Comparison of ENCODE assay signal across 1 cellular context in the genomic region with DNA sequence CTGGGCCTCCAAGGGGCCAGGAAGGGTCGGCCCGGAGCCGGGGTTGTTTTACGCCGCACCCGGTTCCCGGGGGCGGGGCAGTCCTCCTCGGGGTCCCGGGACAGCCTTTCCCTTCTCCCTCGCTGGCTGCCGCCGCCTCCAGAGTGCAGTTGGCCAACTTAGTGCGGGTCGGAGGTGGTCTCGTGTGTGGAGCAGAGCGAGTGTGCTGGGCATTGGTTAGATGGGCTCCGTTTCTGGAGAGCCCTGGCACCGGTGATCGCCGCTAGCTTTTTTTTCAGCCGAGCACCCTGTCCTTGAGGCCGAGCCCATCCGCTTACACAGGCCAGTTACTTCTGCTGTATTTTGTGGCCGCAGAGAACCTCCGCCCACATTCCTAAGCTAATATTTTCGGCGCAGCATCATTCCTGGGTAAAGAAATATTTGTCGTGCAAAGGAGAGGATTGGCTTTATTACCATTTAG.
A peak's percentile ranks its signal among the peaks of the same experiment; 100 is the strongest.
TF ChIP-seq lines count a peak whose summit lies in the region.

No MANE protein-coding gene starts in this region.

TF ChIP-seq in K562, 482 proteins besides CTCF, POLR2A, EP300 and RAD21 (continued from another document and continues in another):
- TF ChIP-seq, protein P1, sequence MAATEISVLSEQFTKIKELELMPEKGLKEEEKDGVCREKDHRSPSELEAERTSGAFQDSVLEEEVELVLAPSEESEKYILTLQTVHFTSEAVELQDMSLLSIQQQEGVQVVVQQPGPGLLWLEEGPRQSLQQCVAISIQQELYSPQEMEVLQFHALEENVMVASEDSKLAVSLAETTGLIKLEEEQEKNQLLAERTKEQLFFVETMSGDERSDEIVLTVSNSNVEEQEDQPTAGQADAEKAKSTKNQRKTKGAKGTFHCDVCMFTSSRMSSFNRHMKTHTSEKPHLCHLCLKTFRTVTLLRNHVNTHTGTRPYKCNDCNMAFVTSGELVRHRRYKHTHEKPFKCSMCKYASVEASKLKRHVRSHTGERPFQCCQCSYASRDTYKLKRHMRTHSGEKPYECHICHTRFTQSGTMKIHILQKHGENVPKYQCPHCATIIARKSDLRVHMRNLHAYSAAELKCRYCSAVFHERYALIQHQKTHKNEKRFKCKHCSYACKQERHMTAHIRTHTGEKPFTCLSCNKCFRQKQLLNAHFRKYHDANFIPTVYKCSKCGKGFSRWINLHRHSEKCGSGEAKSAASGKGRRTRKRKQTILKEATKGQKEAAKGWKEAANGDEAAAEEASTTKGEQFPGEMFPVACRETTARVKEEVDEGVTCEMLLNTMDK (IDR thresholded peaks at IDR 0.05; ENCODE audit: borderline replicate concordance, insufficient read depth, low read depth, low read length, poor library complexity, severe bottlenecking) = no peak
- TF ChIP-seq ZNF57 (CRISPR knock-in tag; IDR thresholded peaks at IDR 0.05) = no peak
- no peak for TF ChIP-seq SMARCE1 (IDR thresholded peaks at IDR 0.05)
- TF ChIP-seq, protein P2, sequence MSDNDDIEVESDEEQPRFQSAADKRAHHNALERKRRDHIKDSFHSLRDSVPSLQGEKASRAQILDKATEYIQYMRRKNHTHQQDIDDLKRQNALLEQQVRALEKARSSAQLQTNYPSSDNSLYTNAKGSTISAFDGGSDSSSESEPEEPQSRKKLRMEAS (CRISPR knock-in tag; IDR thresholded peaks at IDR 0.05) = no peak
- TF ChIP-seq FOXM1 (IDR thresholded peaks at IDR 0.05; ENCODE audit: low read depth) = peak; percentile 12; the same call in 1 of the 2 replicates
- no peak for TF ChIP-seq FOXM1 (CRISPR knock-in tag; IDR thresholded peaks at IDR 0.05; ENCODE audit: low read depth)
- no peak for TF ChIP-seq CHCHD3 (CRISPR knock-in tag; IDR thresholded peaks at IDR 0.05)
- peak; percentile 87 for TF ChIP-seq RBBP5 (IDR thresholded peaks at IDR 0.05; ENCODE audit: borderline replicate concordance, insufficient read depth, low read length, poor library complexity, severe bottlenecking)
- TF ChIP-seq FOSL1 (tag; conservative IDR thresholded peaks at IDR 0.05) = no peak
- no peak for TF ChIP-seq MAFG (tag; conservative IDR thresholded peaks at IDR 0.05)
- no peak for TF ChIP-seq THRAP3 (IDR thresholded peaks at IDR 0.05; ENCODE audit: borderline replicate concordance)
- no peak for TF ChIP-seq XRCC3 (IDR thresholded peaks at IDR 0.05)
- TF ChIP-seq, protein P3, sequence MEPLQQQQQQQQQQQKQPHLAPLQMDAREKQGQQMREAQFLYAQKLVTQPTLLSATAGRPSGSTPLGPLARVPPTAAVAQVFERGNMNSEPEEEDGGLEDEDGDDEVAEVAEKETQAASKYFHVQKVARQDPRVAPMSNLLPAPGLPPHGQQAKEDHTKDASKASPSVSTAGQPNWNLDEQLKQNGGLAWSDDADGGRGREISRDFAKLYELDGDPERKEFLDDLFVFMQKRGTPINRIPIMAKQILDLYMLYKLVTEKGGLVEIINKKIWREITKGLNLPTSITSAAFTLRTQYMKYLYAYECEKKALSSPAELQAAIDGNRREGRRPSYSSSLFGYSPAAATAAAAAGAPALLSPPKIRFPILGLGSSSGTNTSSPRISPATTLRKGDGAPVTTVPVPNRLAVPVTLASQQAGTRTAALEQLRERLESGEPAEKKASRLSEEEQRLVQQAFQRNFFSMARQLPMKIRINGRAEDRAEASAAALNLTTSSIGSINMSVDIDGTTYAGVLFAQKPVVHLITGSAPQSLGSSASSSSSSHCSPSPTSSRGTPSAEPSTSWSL (CRISPR knock-in tag; IDR thresholded peaks at IDR 0.05; ENCODE audit: borderline replicate concordance) = no peak
- TF ChIP-seq, protein P4, sequence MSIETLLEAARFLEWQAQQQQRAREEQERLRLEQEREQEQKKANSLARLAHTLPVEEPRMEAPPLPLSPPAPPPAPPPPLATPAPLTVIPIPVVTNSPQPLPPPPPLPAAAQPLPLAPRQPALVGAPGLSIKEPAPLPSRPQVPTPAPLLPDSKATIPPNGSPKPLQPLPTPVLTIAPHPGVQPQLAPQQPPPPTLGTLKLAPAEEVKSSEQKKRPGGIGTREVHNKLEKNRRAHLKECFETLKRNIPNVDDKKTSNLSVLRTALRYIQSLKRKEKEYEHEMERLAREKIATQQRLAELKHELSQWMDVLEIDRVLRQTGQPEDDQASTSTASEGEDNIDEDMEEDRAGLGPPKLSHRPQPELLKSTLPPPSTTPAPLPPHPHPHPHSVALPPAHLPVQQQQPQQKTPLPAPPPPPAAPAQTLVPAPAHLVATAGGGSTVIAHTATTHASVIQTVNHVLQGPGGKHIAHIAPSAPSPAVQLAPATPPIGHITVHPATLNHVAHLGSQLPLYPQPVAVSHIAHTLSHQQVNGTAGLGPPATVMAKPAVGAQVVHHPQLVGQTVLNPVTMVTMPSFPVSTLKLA (conservative IDR thresholded peaks at IDR 0.05) = no peak
- TF ChIP-seq, protein P5, sequence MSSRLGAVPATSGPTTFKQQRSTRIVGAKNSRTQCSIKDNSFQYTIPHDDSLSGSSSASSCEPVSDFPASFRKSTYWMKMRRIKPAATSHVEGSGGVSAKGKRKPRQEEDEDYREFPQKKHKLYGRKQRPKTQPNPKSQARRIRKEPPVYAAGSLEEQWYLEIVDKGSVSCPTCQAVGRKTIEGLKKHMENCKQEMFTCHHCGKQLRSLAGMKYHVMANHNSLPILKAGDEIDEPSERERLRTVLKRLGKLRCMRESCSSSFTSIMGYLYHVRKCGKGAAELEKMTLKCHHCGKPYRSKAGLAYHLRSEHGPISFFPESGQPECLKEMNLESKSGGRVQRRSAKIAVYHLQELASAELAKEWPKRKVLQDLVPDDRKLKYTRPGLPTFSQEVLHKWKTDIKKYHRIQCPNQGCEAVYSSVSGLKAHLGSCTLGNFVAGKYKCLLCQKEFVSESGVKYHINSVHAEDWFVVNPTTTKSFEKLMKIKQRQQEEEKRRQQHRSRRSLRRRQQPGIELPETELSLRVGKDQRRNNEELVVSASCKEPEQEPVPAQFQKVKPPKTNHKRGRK (tag; IDR thresholded peaks at IDR 0.05) = no peak
- no peak for TF ChIP-seq JUNB (CRISPR knock-in tag; conservative IDR thresholded peaks at IDR 0.05)
- TF ChIP-seq, protein P6, sequence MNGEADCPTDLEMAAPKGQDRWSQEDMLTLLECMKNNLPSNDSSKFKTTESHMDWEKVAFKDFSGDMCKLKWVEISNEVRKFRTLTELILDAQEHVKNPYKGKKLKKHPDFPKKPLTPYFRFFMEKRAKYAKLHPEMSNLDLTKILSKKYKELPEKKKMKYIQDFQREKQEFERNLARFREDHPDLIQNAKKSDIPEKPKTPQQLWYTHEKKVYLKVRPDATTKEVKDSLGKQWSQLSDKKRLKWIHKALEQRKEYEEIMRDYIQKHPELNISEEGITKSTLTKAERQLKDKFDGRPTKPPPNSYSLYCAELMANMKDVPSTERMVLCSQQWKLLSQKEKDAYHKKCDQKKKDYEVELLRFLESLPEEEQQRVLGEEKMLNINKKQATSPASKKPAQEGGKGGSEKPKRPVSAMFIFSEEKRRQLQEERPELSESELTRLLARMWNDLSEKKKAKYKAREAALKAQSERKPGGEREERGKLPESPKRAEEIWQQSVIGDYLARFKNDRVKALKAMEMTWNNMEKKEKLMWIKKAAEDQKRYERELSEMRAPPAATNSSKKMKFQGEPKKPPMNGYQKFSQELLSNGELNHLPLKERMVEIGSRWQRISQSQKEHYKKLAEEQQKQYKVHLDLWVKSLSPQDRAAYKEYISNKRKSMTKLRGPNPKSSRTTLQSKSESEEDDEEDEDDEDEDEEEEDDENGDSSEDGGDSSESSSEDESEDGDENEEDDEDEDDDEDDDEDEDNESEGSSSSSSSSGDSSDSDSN (IDR thresholded peaks at IDR 0.05; ENCODE audit: borderline replicate concordance in 1 of 2, low read depth in 2 of 2, low read length in 2 of 2) = 0 out of 4 replicates have a peak, but pooled peaks of 1 of the 2 experiments have one; percentile 47
- TF ChIP-seq NFE2 (IDR thresholded peaks at IDR 0.05; ENCODE audit: low read depth) = no peak
- TF ChIP-seq, protein P7, sequence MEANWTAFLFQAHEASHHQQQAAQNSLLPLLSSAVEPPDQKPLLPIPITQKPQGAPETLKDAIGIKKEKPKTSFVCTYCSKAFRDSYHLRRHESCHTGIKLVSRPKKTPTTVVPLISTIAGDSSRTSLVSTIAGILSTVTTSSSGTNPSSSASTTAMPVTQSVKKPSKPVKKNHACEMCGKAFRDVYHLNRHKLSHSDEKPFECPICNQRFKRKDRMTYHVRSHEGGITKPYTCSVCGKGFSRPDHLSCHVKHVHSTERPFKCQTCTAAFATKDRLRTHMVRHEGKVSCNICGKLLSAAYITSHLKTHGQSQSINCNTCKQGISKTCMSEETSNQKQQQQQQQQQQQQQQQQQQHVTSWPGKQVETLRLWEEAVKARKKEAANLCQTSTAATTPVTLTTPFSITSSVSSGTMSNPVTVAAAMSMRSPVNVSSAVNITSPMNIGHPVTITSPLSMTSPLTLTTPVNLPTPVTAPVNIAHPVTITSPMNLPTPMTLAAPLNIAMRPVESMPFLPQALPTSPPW (CRISPR knock-in tag; IDR thresholded peaks at IDR 0.05) = no peak
- TF ChIP-seq NONO (IDR thresholded peaks at IDR 0.05; ENCODE audit: low read depth in 2 of 2, low read length in 1 of 2) = 0 out of 4 replicates have a peak, but pooled peaks of 1 of the 2 experiments have one; percentile 3
- TF ChIP-seq, protein P8, sequence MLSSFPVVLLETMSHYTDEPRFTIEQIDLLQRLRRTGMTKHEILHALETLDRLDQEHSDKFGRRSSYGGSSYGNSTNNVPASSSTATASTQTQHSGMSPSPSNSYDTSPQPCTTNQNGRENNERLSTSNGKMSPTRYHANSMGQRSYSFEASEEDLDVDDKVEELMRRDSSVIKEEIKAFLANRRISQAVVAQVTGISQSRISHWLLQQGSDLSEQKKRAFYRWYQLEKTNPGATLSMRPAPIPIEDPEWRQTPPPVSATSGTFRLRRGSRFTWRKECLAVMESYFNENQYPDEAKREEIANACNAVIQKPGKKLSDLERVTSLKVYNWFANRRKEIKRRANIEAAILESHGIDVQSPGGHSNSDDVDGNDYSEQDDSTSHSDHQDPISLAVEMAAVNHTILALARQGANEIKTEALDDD (IDR thresholded peaks at IDR 0.05) = no peak
- no peak for TF ChIP-seq XRCC4 (IDR thresholded peaks at IDR 0.05; ENCODE audit: extremely low read depth, insufficient read depth, insufficient read length)
- TF ChIP-seq ZNF77 (CRISPR knock-in tag; IDR thresholded peaks at IDR 0.05) = no peak
- TF ChIP-seq, protein P9, sequence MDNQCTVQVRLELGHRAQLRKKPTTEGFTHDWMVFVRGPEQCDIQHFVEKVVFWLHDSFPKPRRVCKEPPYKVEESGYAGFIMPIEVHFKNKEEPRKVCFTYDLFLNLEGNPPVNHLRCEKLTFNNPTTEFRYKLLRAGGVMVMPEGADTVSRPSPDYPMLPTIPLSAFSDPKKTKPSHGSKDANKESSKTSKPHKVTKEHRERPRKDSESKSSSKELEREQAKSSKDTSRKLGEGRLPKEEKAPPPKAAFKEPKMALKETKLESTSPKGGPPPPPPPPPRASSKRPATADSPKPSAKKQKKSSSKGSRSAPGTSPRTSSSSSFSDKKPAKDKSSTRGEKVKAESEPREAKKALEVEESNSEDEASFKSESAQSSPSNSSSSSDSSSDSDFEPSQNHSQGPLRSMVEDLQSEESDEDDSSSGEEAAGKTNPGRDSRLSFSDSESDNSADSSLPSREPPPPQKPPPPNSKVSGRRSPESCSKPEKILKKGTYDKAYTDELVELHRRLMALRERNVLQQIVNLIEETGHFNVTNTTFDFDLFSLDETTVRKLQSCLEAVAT (IDR thresholded peaks at IDR 0.05) = peak in 1 of 2 experiments; percentile 56; a peak in 1 of 4 replicates
- TF ChIP-seq, protein P10, sequence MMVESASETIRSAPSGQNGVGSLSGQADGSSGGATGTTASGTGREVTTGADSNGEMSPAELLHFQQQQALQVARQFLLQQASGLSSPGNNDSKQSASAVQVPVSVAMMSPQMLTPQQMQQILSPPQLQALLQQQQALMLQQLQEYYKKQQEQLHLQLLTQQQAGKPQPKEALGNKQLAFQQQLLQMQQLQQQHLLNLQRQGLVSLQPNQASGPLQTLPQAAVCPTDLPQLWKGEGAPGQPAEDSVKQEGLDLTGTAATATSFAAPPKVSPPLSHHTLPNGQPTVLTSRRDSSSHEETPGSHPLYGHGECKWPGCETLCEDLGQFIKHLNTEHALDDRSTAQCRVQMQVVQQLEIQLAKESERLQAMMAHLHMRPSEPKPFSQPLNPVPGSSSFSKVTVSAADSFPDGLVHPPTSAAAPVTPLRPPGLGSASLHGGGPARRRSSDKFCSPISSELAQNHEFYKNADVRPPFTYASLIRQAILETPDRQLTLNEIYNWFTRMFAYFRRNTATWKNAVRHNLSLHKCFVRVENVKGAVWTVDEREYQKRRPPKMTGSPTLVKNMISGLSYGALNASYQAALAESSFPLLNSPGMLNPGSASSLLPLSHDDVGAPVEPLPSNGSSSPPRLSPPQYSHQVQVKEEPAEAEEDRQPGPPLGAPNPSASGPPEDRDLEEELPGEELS (CRISPR knock-in tag; IDR thresholded peaks at IDR 0.05; ENCODE audit: borderline replicate concordance) = no peak
- TF ChIP-seq, protein P11, sequence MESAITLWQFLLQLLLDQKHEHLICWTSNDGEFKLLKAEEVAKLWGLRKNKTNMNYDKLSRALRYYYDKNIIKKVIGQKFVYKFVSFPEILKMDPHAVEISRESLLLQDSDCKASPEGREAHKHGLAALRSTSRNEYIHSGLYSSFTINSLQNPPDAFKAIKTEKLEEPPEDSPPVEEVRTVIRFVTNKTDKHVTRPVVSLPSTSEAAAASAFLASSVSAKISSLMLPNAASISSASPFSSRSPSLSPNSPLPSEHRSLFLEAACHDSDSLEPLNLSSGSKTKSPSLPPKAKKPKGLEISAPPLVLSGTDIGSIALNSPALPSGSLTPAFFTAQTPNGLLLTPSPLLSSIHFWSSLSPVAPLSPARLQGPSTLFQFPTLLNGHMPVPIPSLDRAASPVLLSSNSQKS (CRISPR knock-in tag; IDR thresholded peaks at IDR 0.05) = no peak
- no peak for TF ChIP-seq TOE1 (IDR thresholded peaks at IDR 0.05; ENCODE audit: borderline replicate concordance)
- no peak for TF ChIP-seq TOE1 (CRISPR knock-in tag; IDR thresholded peaks at IDR 0.05; ENCODE audit: borderline replicate concordance, low read depth)
- no peak for TF ChIP-seq HDGF (IDR thresholded peaks at IDR 0.05)
- TF ChIP-seq BMI1 (IDR thresholded peaks at IDR 0.05; ENCODE audit: low read length) = no peak
- no peak for TF ChIP-seq SAP30 (IDR thresholded peaks at IDR 0.05; ENCODE audit: borderline replicate concordance, insufficient read depth, low read depth, low read length, poor library complexity, severe bottlenecking)
- TF ChIP-seq, protein P12, sequence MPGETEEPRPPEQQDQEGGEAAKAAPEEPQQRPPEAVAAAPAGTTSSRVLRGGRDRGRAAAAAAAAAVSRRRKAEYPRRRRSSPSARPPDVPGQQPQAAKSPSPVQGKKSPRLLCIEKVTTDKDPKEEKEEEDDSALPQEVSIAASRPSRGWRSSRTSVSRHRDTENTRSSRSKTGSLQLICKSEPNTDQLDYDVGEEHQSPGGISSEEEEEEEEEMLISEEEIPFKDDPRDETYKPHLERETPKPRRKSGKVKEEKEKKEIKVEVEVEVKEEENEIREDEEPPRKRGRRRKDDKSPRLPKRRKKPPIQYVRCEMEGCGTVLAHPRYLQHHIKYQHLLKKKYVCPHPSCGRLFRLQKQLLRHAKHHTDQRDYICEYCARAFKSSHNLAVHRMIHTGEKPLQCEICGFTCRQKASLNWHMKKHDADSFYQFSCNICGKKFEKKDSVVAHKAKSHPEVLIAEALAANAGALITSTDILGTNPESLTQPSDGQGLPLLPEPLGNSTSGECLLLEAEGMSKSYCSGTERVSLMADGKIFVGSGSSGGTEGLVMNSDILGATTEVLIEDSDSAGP (CRISPR knock-in tag; IDR thresholded peaks at IDR 0.05) = no peak
- TF ChIP-seq ZFPM2 (CRISPR knock-in tag; IDR thresholded peaks at IDR 0.05) = no peak
- TF ChIP-seq ZNF551 (CRISPR knock-in tag; IDR thresholded peaks at IDR 0.05) = no peak
- no peak for TF ChIP-seq ZNF253 (CRISPR knock-in tag; conservative IDR thresholded peaks at IDR 0.05)
- peak; percentile 14 for TF ChIP-seq PCBP1 (IDR thresholded peaks at IDR 0.05; ENCODE audit: low read depth, low read length, poor library complexity, severe bottlenecking)
- no peak for TF ChIP-seq ZNF76 (CRISPR knock-in tag; IDR thresholded peaks at IDR 0.05; ENCODE audit: borderline replicate concordance)
